ENCODE assay signal across 1 cellular context in the genomic region with DNA sequence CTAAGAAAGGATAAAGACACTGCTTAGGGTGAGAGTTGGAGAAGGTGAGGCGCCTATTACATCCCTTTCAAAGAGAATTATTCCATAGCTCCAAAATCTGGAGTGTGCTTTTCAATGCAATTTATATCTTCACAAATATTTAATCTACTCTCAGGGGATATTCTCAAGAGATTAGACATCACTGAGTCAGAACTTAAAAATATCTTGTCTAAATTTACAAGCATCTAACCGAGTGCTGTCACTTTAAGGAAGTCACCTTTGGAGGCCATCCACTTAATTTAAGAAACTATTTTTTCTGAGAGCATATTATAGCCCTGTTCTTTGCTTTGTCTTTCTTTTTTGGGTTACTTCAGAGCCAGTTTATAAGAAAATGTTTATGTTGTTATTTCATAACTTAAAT.
TF ChIP-seq lines count a peak whose summit lies in the region.

No MANE protein-coding gene starts in this region.

TF ChIP-seq in SK-N-SH, 30 proteins besides CTCF, POLR2A, EP300 and RAD21 (continued from another document):
- TF ChIP-seq, protein P1, sequence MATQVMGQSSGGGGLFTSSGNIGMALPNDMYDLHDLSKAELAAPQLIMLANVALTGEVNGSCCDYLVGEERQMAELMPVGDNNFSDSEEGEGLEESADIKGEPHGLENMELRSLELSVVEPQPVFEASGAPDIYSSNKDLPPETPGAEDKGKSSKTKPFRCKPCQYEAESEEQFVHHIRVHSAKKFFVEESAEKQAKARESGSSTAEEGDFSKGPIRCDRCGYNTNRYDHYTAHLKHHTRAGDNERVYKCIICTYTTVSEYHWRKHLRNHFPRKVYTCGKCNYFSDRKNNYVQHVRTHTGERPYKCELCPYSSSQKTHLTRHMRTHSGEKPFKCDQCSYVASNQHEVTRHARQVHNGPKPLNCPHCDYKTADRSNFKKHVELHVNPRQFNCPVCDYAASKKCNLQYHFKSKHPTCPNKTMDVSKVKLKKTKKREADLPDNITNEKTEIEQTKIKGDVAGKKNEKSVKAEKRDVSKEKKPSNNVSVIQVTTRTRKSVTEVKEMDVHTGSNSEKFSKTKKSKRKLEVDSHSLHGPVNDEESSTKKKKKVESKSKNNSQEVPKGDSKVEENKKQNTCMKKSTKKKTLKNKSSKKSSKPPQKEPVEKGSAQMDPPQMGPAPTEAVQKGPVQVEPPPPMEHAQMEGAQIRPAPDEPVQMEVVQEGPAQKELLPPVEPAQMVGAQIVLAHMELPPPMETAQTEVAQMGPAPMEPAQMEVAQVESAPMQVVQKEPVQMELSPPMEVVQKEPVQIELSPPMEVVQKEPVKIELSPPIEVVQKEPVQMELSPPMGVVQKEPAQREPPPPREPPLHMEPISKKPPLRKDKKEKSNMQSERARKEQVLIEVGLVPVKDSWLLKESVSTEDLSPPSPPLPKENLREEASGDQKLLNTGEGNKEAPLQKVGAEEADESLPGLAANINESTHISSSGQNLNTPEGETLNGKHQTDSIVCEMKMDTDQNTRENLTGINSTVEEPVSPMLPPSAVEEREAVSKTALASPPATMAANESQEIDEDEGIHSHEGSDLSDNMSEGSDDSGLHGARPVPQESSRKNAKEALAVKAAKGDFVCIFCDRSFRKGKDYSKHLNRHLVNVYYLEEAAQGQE (IDR thresholded peaks at IDR 0.05; ENCODE audit: low read depth, low read length) = no peak
- TF ChIP-seq MEF2A (IDR thresholded peaks at IDR 0.05; ENCODE audit: borderline replicate concordance, low read depth) = peak; percentile 78
- TF ChIP-seq, protein P2, sequence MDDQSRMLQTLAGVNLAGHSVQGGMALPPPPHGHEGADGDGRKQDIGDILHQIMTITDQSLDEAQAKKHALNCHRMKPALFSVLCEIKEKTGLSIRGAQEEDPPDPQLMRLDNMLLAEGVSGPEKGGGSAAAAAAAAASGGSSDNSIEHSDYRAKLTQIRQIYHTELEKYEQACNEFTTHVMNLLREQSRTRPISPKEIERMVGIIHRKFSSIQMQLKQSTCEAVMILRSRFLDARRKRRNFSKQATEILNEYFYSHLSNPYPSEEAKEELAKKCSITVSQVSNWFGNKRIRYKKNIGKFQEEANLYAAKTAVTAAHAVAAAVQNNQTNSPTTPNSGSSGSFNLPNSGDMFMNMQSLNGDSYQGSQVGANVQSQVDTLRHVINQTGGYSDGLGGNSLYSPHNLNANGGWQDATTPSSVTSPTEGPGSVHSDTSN (IDR thresholded peaks at IDR 0.05) = peak; percentile 31; the same call in 1 of the 2 replicates
